8 cellular contexts compared by ENCODE assay signal in genomic region chr11:47847892-47848635, GRCh38. TPM values are rescaled to one million over a fixed set of nuclear protein-coding genes. Genes with fewer than 3 reads are reported as not detected.
DNase-seq lines count a peak whose midpoint lies in the region; ATAC-seq, FAIRE-seq and TF ChIP-seq lines count a peak whose summit lies in the region.

NUP160 (minus strand) TSS chr11:47848350; CDS start chr11:47848318, 32 bp downstream.

- H3K27me3 ChIP-seq in cardiac muscle cell (no peaks in the 10 kb centered on the region), pancreas (no peaks in the 10 kb centered on the region), thyroid gland (no peaks in the 10 kb centered on the region)

- peak; percentile 96 to 99 (median 98) for ATAC-seq in pancreas

- H3K4me3 ChIP-seq in cardiac muscle cell (peak within 1 kb of the TSS; percentile 88), pancreas (peak within 1 kb of the TSS; percentile 57 to 96 (median 74)), thyroid gland (replicated peaks in 1 of 3) (peak within 1 kb of the TSS; percentile 53 to 79 (median 57))

- H3K4me1 ChIP-seq in cardiac muscle cell (ENCODE audit: low read depth), result peaks cover 10% of the 10 kb centered on the region
- peaks cover 6 to 25% (median 13%) of the 10 kb centered on the region in 3 donors for H3K4me1 ChIP-seq in pancreas
- H3K4me1 ChIP-seq in thyroid gland, result peaks cover 17 to 24% of the 10 kb centered on the region in 2 donors

- intact Hi-C loops in pancreas (cut with DNase I) (no loop called here), thyroid gland (cut with DNase I) (no loop called here)

- H3K36me3 ChIP-seq in cardiac muscle cell, result peaks cover 9% of the 10 kb centered on the region
- peaks cover 0 to 3% (median 0%) of the 10 kb centered on the region in 3 donors for H3K36me3 ChIP-seq in pancreas
- no peaks in the 10 kb centered on the region for H3K36me3 ChIP-seq in thyroid gland

- WGBS in pancreas, 2 donors, result 0% methylated on average over 56 to 58 of the region's 58 CpGs
- 0 to 2% methylated on average over 23 to 57 of the region's 58 CpGs for WGBS in thyroid gland, 2 donors

- H3K9me3 ChIP-seq in cardiac muscle cell (ENCODE audit: low read depth) (no peaks in the 10 kb centered on the region), pancreas (no peaks in the 10 kb centered on the region), thyroid gland (no peaks in the 10 kb centered on the region)

- TF ChIP-seq CTCF in cardiac muscle cell (IDR thresholded peaks at IDR 0.05; ENCODE audit: low read depth, low read length) (no peak), pancreas (IDR thresholded peaks at IDR 0.05) (no peak), thyroid gland (IDR thresholded peaks at IDR 0.05) (no peak)

- no peak for FAIRE-seq in pancreas (lab: Jason Lieb, UNC)

- POLR2A ChIA-PET in HEK293T (lab: Yijun Ruan, JAX), result interaction anchor here (0.7 to 1.4 kb wide), 4 partner anchors 12 to 20 kb away, joined by 3 to 5 read pairs (median 3); no protein-coding TSS in a partner anchor

- CTCF ChIA-PET in HEK293T (lab: Yijun Ruan, JAX), result interaction anchor here (1.0 kb wide), 1 partner anchor 9 kb away, joined by 4 read pairs; no protein-coding TSS in a partner anchor

- TF ChIP-seq POLR2A in GM10847 (IDR thresholded peaks at IDR 0.05; ENCODE audit: extremely low read depth, insufficient read length) (peak; percentile 93), thyroid gland (IDR thresholded peaks at IDR 0.05) (peak; percentile 66 to 94)

- H3K27ac ChIP-seq in cardiac muscle cell (peak within 1 kb of the TSS; percentile 97), pancreas (peak within 1 kb of the TSS; percentile 79 to 93 (median 86)), thyroid gland (peak within 1 kb of the TSS; percentile 82 to 98 (median 94))

- DNase-seq in HEK293T (ENCODE audit: extremely low spot score) (peak; percentile 86), MV-4-11 (lab: John Stamatoyannopoulos, UW) (peak; percentile 56), T follicular helper cell (ENCODE audit: low read depth) (peak; percentile 81), cardiac muscle cell (ENCODE audit: low read depth in 1 of 2, low spot score in 1 of 2) (peak; percentile 69 to 82), pancreas (peak; percentile 78 to 95 (median 84)), thyroid gland (peak; percentile 89 to 90)
- peak; percentile 80 for DNase-seq in activated naive CD8-positive, alpha-beta T cell treated with anti-CD3 and anti-CD28 coated beads, Interleukin-2, amount 50 U/mL, for 16 hours (ENCODE audit: low read depth, low spot score)

TF ChIP-seq in HEK293T, 16 proteins besides CTCF, POLR2A, EP300 and RAD21:
- TF ChIP-seq PKNOX1 (IDR thresholded peaks at IDR 0.05), result 0 out of 2 replicates have a peak, but pooled peaks have one; percentile 12
- TF ChIP-seq L3MBTL2 (conservative IDR thresholded peaks at IDR 0.05), result peak; percentile 90
- no peak for TF ChIP-seq CTBP1 (IDR thresholded peaks at IDR 0.05; ENCODE audit: borderline replicate concordance)
- TF ChIP-seq SUZ12 (IDR thresholded peaks at IDR 0.05), result no peak

RNA-seq across cellular contexts. Expression of gene NUP160, which starts in this region (rescaled TPM):
- total RNA-seq in cardiac muscle cell (12.1 and 15.9 TPM in 2 replicates), pancreas (10 to 100 TPM; 12.0 to 20.2 (median 13.8) TPM), thyroid gland (10 to 100 TPM; 36.5 to 53.6 (median 39.7) TPM)
- polyA plus RNA-seq in cardiac muscle cell (25.9 and 26.7 TPM in 2 replicates), pancreas (10 to 100 TPM in 1 of 2 donors, 1 to 10 TPM in 1; 9.7 to 15.2 TPM)

Comparison
In these comparisons a context has a peak if more than half of its experiments do, and no peak if none do; other contexts are left out.
1. Peak in every context shown above with its lines: DNase-seq, ATAC-seq, H3K4me3 ChIP-seq and H3K27ac ChIP-seq.